ENCODE assay signal across 8 cellular contexts in the genomic region with DNA sequence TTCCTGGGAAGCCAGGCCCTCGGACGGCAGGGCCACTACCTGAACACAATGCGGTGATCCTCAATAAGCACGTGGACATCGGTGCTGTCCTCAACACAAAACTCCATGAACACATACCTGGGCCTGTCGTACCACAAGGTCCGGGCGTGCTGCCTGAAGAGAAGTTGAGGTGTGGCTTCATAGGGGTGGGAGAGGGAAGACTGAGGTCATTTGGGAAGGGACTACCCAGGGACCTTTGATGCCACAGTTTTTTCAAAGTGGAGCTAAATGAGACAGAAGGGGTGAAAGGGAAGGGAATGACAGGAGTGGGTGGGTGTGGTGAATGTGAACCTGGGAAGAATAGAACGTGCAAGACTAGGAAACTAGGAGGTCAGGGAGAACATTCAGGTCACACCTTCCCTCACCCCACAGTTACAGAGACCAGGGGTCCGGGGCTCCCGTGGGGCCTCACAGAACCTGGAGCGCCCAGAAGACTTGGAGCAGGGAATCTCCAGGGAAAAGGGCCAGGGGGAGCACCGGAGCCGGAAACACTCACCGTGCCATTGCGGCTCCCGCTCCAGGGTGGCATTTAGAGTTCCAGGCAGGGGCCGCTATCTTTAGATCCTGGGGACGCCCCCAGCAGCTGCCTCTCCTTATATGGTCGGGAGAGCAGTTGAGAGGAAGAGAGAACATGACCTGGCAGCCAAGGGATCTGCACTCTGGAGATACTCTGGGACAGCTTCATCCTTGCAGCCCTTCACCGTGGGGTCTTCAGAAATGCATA. TPM values are rescaled to one million over a fixed set of nuclear protein-coding genes. Genes with fewer than 3 reads are reported as not detected.
DNase-seq lines count a peak whose midpoint lies in the region; ATAC-seq and TF ChIP-seq lines count a peak whose summit lies in the region.

TSS of gene PTGES3L (minus strand) at position 570 of the 763 bp plus-strand sequence. CDS start at position 543, 27 bp downstream.

- H3K79me2 ChIP-seq in DND-41 (ENCODE audit: insufficient read depth, low read length), result peaks cover 36% of the 10 kb centered on the region

- H3K36me3 ChIP-seq in DND-41 (ENCODE audit: insufficient read depth, low read length), result peaks cover 20% of the 10 kb centered on the region

- CTCF ChIA-PET in activated naive CD4-positive, alpha-beta T cell treated with anti-CD3 and anti-CD28 coated beads, Interleukin-2, amount 10 ng/mL, durations not matched to agents 7 days and 5 days (lab: Charles Lee), result interaction anchor here (1.7 kb wide), 1 partner anchor 18 kb away, joined by 6 read pairs; the partner anchor contains the start of gene RPL27

- H4K20me1 ChIP-seq in DND-41 (ENCODE audit: insufficient read depth, low read length), result peaks cover 6% of the 10 kb centered on the region

- intact Hi-C loops in head of caudate nucleus (cut with DNase I), result no loop called here

- peak within 1 kb of the TSS; percentile 63 for H3K27ac ChIP-seq in DND-41 (ENCODE audit: low read length)

- H3K4me3 Mint-ChIP-seq in activated naive CD4-positive, alpha-beta T cell treated with anti-CD3 and anti-CD28 coated beads, Interleukin-2, amount 10 ng/mL, durations not matched to agents 7 days and 5 days, result peak within 1 kb of the TSS; percentile 90
- H3K4me3 Mint-ChIP-seq in osteocyte (ENCODE audit: unreplicated experiment), result peak within 1 kb of the TSS; percentile 99

- H3K9me3 ChIP-seq in DND-41 (ENCODE audit: insufficient read depth, low read length, severe bottlenecking), result peaks cover 10% of the 10 kb centered on the region

- peaks cover 14% of the 10 kb centered on the region for H3K36me3 Mint-ChIP-seq in activated naive CD4-positive, alpha-beta T cell treated with anti-CD3 and anti-CD28 coated beads, Interleukin-2, amount 10 ng/mL, durations not matched to agents 7 days and 5 days
- peaks cover 4% of the 10 kb centered on the region for H3K36me3 Mint-ChIP-seq in osteocyte (ENCODE audit: unreplicated experiment)

- H3K4me2 ChIP-seq in DND-41 (ENCODE audit: insufficient read depth, low read length), result peak within 1 kb of the TSS; percentile 99

- peak within 1 kb of the TSS; percentile 59 to 81 for H3K4me3 ChIP-seq in DND-41 (ENCODE audit: low read depth in 1 of 2, low read length in 2 of 2)

- TF ChIP-seq CTCF in DND-41 (IDR thresholded peaks at IDR 0.05; ENCODE audit: borderline replicate concordance, extremely low read depth, low read length, poor library complexity, severe bottlenecking) (no peak), osteocyte (IDR thresholded peaks at IDR 0.05) (no peak)

- H3K9ac ChIP-seq in DND-41 (ENCODE audit: low read depth, low read length), result peak within 1 kb of the TSS; percentile 78

- peaks cover 32% of the 10 kb centered on the region for H3K4me1 Mint-ChIP-seq in activated naive CD4-positive, alpha-beta T cell treated with anti-CD3 and anti-CD28 coated beads, Interleukin-2, amount 10 ng/mL, durations not matched to agents 7 days and 5 days
- H3K4me1 Mint-ChIP-seq in osteocyte (ENCODE audit: unreplicated experiment), result peaks cover 32% of the 10 kb centered on the region

- peak within 1 kb of the TSS; percentile 89 for H2AFZ ChIP-seq in DND-41 (ENCODE audit: low read depth, low read length)

- in situ Hi-C loops in G401 (cut with HindIII; ENCODE audit: low sequenced_read_pairs), result no loop called here

- peak within 1 kb of the TSS; percentile 93 for H3K27ac Mint-ChIP-seq in activated naive CD4-positive, alpha-beta T cell treated with anti-CD3 and anti-CD28 coated beads, Interleukin-2, amount 10 ng/mL, durations not matched to agents 7 days and 5 days
- peak within 1 kb of the TSS; percentile 89 for H3K27ac Mint-ChIP-seq in osteocyte (ENCODE audit: unreplicated experiment)

- peaks cover 20% of the 10 kb centered on the region for H3K27me3 Mint-ChIP-seq in activated naive CD4-positive, alpha-beta T cell treated with anti-CD3 and anti-CD28 coated beads, Interleukin-2, amount 10 ng/mL, durations not matched to agents 7 days and 5 days
- no peaks in the 10 kb centered on the region for H3K27me3 Mint-ChIP-seq in osteocyte (ENCODE audit: unreplicated experiment)

- peaks cover 24% of the 10 kb centered on the region for H3K4me1 ChIP-seq in DND-41 (ENCODE audit: insufficient read depth, low read length)

- DNase-seq in DND-41, result peak; percentile 56
- DNase-seq in NCI-H345 treated with DMSO at 0.1 percent for 48 hours (lab: John Stamatoyannopoulos, UW; ENCODE audit: unreplicated experiment), result peak; percentile 46
- peak; percentile 57 for DNase-seq in activated naive CD4-positive, alpha-beta T cell treated with anti-CD3 and anti-CD28 coated beads, Interleukin-2, amount 10 ng/mL, durations not matched to agents 7 days and 5 days
- DNase-seq in head of caudate nucleus, result peak; percentile 43 to 91 (median 72)
- DNase-seq in osteocyte (ENCODE audit: extremely low spot score, unreplicated experiment), result no peak
- DNase-seq in cerebellar cortex (ENCODE audit: low spot score), result no peak
- no peak for DNase-seq in G401 (ENCODE audit: low spot score)

- ATAC-seq in DND-41 (ENCODE audit: insufficient read depth, low read depth) (peak; percentile 56), HG02678 (IDR thresholded peaks at IDR 0.05; ENCODE audit: unreplicated experiment) (peak; percentile 27)

- H3K27me3 ChIP-seq in DND-41 (ENCODE audit: insufficient read depth, low read length, poor library complexity), result no peaks in the 10 kb centered on the region

- no peaks in the 10 kb centered on the region for H3K9me3 Mint-ChIP-seq in activated naive CD4-positive, alpha-beta T cell treated with anti-CD3 and anti-CD28 coated beads, Interleukin-2, amount 10 ng/mL, durations not matched to agents 7 days and 5 days
- H3K9me3 Mint-ChIP-seq in osteocyte (ENCODE audit: unreplicated experiment), result no peaks in the 10 kb centered on the region

RNA-seq across cellular contexts. Expression of gene PTGES3L, which starts in this region (rescaled TPM):
- 0.35 and 0.50 TPM in 2 replicates for total RNA-seq in osteocyte
- not detected in 2 replicates for total RNA-seq in G401 (2014; rRNA removed; shearing (Covaris generic))

Comparison
In these comparisons a context has a peak if more than half of its experiments do, and no peak if none do; other contexts are left out.
1. DNase-seq: peak in DND-41 (single experiment), NCI-H345 treated with DMSO at 0.1 percent for 48 hours (single experiment), activated naive CD4-positive, alpha-beta T cell treated with anti-CD3 and anti-CD28 coated beads, Interleukin-2, amount 10 ng/mL, durations not matched to agents 7 days and 5 days (single experiment) and head of caudate nucleus (42 of 42); none in osteocyte (single experiment), cerebellar cortex (single experiment) and G401 (single experiment).